Comparison of ENCODE assay signal across 33 cellular contexts in the genomic region with DNA sequence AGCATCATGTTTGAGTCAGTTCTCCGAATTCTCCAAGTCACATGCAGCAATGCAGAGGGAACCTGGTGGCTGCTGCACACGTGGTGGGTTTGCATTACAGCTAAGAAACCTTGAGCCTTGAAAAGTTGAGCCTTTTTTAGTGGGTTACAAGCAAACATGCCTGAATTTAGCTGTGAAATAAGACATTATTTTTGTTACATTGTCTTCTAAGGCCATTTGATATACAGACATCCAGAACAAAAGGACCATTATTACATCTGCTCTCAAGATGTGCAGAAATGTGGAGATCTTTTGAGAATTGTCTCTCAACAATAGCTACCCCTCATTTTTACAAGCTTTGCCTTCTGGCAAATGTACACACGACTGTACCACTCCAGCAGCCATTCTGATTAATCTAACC.
"Had no signal": no experiment of that assay in that cellular context is flagged by ENCODE, and none has a peak within 500 bp of the region (broad histone marks: within the 10 kb centered on the region; RNA-seq: fewer than 3 reads in every experiment).

No MANE protein-coding gene starts in this region.

- H3K9me3 ChIP-seq: adrenal gland, body of pancreas, colonic mucosa had no signal

- ATAC-seq: activated CD4-positive, CD25-positive, alpha-beta regulatory T cell treated with anti-CD3 and anti-CD28 coated beads, Interleukin-2, amount 50 U/mL, for 24 hours; activated CD8-positive, alpha-beta T cell treated with anti-CD3 and anti-CD28 coated beads for 36 hours; activated naive CD8-positive, alpha-beta T cell treated with anti-CD3 and anti-CD28 coated beads, Interleukin-2, amount 50 U/mL, for 24 hours; body of pancreas; esophagus mucosa; foreskin keratinocyte; T-helper 17 cell had no signal

- H3K4me3 Mint-ChIP-seq: activated B cell treated with CpG ODN at 0.5 μM for 24 hours; activated CD8-positive, alpha-beta T cell treated with anti-CD3 and anti-CD28 coated beads for 36 hours; activated naive CD4-positive, alpha-beta T cell treated with anti-CD3 and anti-CD28 coated beads for 36 hours; activated naive CD4-positive, alpha-beta T cell treated with anti-CD3 and anti-CD28 coated beads, Interleukin-2, amount 50 U/mL, for 24 hours; activated naive CD8-positive, alpha-beta T cell treated with anti-CD3 and anti-CD28 coated beads for 36 hours; activated naive CD8-positive, alpha-beta T cell treated with anti-CD3 and anti-CD28 coated beads, Interleukin-2, amount 50 U/mL, for 24 hours; activated T-helper 1 cell treated with anti-CD3 and anti-CD28 coated beads, Interleukin-12 subunit alpha, Interleukin-12 subunit beta, Interleukin-2, Interleukin-4 antibody, amounts not matched to agents 30 ng/mL and 10 ng/mL and 1 ng/mL, durations not matched to agents 14 hours and 24 hours and 36 hours; endodermal cell; T-helper 17 cell; T-helper 2 cell treated with Interferon-gamma antibody and Interleukin-4, amounts not matched to agents 5 μg/mL and 100 μg/mL, for 36 hours had no signal

- H3K27ac ChIP-seq: adrenal gland, body of pancreas, cardiac muscle cell, colonic mucosa, foreskin keratinocyte, WERI-Rb-1 had no signal

- H3K27me3 ChIP-seq: adrenal gland, body of pancreas, cardiac muscle cell, colonic mucosa, foreskin keratinocyte had no signal

- H3K27me3 Mint-ChIP-seq: activated B cell treated with CpG ODN at 0.5 μM for 24 hours; activated CD8-positive, alpha-beta T cell treated with anti-CD3 and anti-CD28 coated beads for 36 hours; activated naive CD4-positive, alpha-beta T cell treated with anti-CD3 and anti-CD28 coated beads, Interleukin-2, amount 50 U/mL, for 24 hours; activated naive CD8-positive, alpha-beta T cell treated with anti-CD3 and anti-CD28 coated beads for 36 hours; activated naive CD8-positive, alpha-beta T cell treated with anti-CD3 and anti-CD28 coated beads, Interleukin-2, amount 50 U/mL, for 24 hours; T-helper 17 cell had no signal

- H3K4me1 ChIP-seq: adrenal gland, body of pancreas, colonic mucosa, foreskin keratinocyte had no signal

- H3K4me1 Mint-ChIP-seq: activated B cell treated with CpG ODN at 0.5 μM for 24 hours; activated naive CD4-positive, alpha-beta T cell treated with anti-CD3 and anti-CD28 coated beads, Interleukin-2, amount 50 U/mL, for 24 hours; activated naive CD8-positive, alpha-beta T cell treated with anti-CD3 and anti-CD28 coated beads for 36 hours; activated naive CD8-positive, alpha-beta T cell treated with anti-CD3 and anti-CD28 coated beads, Interleukin-2, amount 50 U/mL, for 24 hours; endodermal cell; T-helper 17 cell had no signal

- H3K9me3 Mint-ChIP-seq: activated CD8-positive, alpha-beta T cell treated with anti-CD3 and anti-CD28 coated beads for 36 hours; activated naive CD4-positive, alpha-beta T cell treated with anti-CD3 and anti-CD28 coated beads, Interleukin-2, amount 50 U/mL, for 24 hours; activated naive CD8-positive, alpha-beta T cell treated with anti-CD3 and anti-CD28 coated beads for 36 hours; activated T-helper 1 cell treated with anti-CD3 and anti-CD28 coated beads, Interleukin-12 subunit alpha, Interleukin-12 subunit beta, Interleukin-2, Interleukin-4 antibody, amounts not matched to agents 30 ng/mL and 10 ng/mL and 1 ng/mL, durations not matched to agents 14 hours and 24 hours and 36 hours; endodermal cell had no signal

- H3K36me3 Mint-ChIP-seq: activated naive CD4-positive, alpha-beta T cell treated with anti-CD3 and anti-CD28 coated beads, Interleukin-2, amount 50 U/mL, for 24 hours; activated naive CD8-positive, alpha-beta T cell treated with anti-CD3 and anti-CD28 coated beads for 36 hours had no signal

- DNase-seq: activated B cell treated with CpG ODN at 0.5 μM for 24 hours; activated CD4-positive, alpha-beta T cell treated with anti-CD3 and anti-CD28 coated beads for 48 hours; activated CD4-positive, alpha-beta T cell treated with anti-CD3 and anti-CD28 coated beads, Interleukin-2, amount 50 U/mL, for 1 hour; activated CD4-positive, alpha-beta T cell treated with anti-CD3 and anti-CD28 coated beads, Interleukin-2, amount 50 U/mL, for 48 hours; activated CD8-positive, alpha-beta memory T cell treated with anti-CD3 and anti-CD28 coated beads for 24 hours; activated CD8-positive, alpha-beta T cell treated with anti-CD3 and anti-CD28 coated beads for 36 hours; activated effector memory CD4-positive, alpha-beta T cell treated with anti-CD3 and anti-CD28 coated beads, Interleukin-2, amount 50 U/mL, for 16 hours; activated naive CD4-positive, alpha-beta T cell treated with anti-CD3 and anti-CD28 coated beads for 36 hours; activated naive CD8-positive, alpha-beta T cell treated with anti-CD3 and anti-CD28 coated beads for 36 hours; activated naive CD8-positive, alpha-beta T cell treated with anti-CD3 and anti-CD28 coated beads, Interleukin-2, amount 50 U/mL, for 24 hours; activated T-cell treated with anti-CD3 and anti-CD28 coated beads, Interleukin-2, amount 50 U/mL, for 48 hours; adrenal gland; amygdala; aorta; body of pancreas; central memory CD4-positive, alpha-beta T cell; cerebellar nuclear complex; colonic mucosa; effector CD8-positive, alpha-beta T cell; endodermal cell; foreskin keratinocyte; head of caudate nucleus; T-helper 1 cell; T-helper 17 cell; T1000; WERI-Rb-1 had no signal

- H3K27ac Mint-ChIP-seq: activated B cell treated with CpG ODN at 0.5 μM for 24 hours; activated CD8-positive, alpha-beta T cell treated with anti-CD3 and anti-CD28 coated beads for 36 hours; activated naive CD4-positive, alpha-beta T cell treated with anti-CD3 and anti-CD28 coated beads for 36 hours; activated naive CD4-positive, alpha-beta T cell treated with anti-CD3 and anti-CD28 coated beads, Interleukin-2, amount 50 U/mL, for 24 hours; activated naive CD8-positive, alpha-beta T cell treated with anti-CD3 and anti-CD28 coated beads for 36 hours; activated naive CD8-positive, alpha-beta T cell treated with anti-CD3 and anti-CD28 coated beads, Interleukin-2, amount 50 U/mL, for 24 hours; activated T-helper 1 cell treated with anti-CD3 and anti-CD28 coated beads, Interleukin-12 subunit alpha, Interleukin-12 subunit beta, Interleukin-2, Interleukin-4 antibody, amounts not matched to agents 30 ng/mL and 10 ng/mL and 1 ng/mL, durations not matched to agents 14 hours and 24 hours and 36 hours; activated T-helper 2 cell treated with anti-CD3 and anti-CD28 coated beads, Interferon-gamma antibody, Interleukin-2, Interleukin-4, amounts not matched to agents 10 μg/mL and 5 μg/mL and 100 μg/mL, durations not matched to agents 14 hours and 24 hours and 36 hours; endodermal cell; T-helper 17 cell; T-helper 2 cell treated with Interferon-gamma antibody and Interleukin-4, amounts not matched to agents 5 μg/mL and 100 μg/mL, for 36 hours had no signal

- H3K4me3 ChIP-seq: adrenal gland, body of pancreas, cardiac muscle cell, colonic mucosa had no signal

- H3K36me3 ChIP-seq: adrenal gland, cardiac muscle cell, colonic mucosa, WERI-Rb-1 had no signal
